Comparison of ENCODE assay signal across 8 cellular contexts in genomic region chr5:73625905-73626811, GRCh38. TPM values are rescaled to one million over a fixed set of nuclear protein-coding genes. Genes with fewer than 3 reads are reported as not detected.
A peak's percentile ranks its signal among the peaks of the same experiment; 100 is the strongest.
DNase-seq lines count a peak whose midpoint lies in the region; ATAC-seq lines count a peak whose summit lies in the region.

A gene with protein sequence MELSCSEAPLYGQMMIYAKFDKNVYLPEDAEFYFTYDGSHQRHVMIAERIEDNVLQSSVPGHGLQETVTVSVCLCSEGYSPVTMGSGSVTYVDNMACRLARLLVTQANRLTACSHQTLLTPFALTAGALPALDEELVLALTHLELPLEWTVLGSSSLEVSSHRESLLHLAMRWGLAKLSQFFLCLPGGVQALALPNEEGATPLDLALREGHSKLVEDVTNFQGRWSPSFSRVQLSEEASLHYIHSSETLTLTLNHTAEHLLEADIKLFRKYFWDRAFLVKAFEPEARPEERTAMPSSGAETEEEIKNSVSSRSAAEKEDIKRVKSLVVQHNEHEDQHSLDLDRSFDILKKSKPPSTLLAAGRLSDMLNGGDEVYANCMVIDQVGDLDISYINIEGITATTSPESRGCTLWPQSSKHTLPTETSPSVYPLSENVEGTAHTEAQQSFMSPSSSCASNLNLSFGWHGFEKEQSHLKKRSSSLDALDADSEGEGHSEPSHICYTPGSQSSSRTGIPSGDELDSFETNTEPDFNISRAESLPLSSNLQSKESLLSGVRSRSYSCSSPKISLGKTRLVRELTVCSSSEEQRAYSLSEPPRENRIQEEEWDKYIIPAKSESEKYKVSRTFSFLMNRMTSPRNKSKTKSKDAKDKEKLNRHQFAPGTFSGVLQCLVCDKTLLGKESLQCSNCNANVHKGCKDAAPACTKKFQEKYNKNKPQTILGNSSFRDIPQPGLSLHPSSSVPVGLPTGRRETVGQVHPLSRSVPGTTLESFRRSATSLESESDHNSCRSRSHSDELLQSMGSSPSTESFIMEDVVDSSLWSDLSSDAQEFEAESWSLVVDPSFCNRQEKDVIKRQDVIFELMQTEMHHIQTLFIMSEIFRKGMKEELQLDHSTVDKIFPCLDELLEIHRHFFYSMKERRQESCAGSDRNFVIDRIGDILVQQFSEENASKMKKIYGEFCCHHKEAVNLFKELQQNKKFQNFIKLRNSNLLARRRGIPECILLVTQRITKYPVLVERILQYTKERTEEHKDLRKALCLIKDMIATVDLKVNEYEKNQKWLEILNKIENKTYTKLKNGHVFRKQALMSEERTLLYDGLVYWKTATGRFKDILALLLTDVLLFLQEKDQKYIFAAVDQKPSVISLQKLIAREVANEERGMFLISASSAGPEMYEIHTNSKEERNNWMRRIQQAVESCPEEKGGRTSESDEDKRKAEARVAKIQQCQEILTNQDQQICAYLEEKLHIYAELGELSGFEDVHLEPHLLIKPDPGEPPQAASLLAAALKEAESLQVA (N-terminal part only) (plus strand): TSS chr5:73626196. CDS start chr5:73684852, 58,656 bp downstream.

- DNase-seq in CD1c-positive myeloid dendritic cell (ENCODE audit: extremely low spot score), result peak; percentile 59
- DNase-seq in NCI-H1105 (lab: John Stamatoyannopoulos, UW), result peak; percentile 31
- peak; percentile 20 to 24 for DNase-seq in activated CD4-positive, alpha-beta T cell treated with anti-CD3 and anti-CD28 coated beads, Interleukin-2, amount 50 U/mL, for 48 hours
- DNase-seq in mucosa of gallbladder (ENCODE audit: low spot score), result peak; percentile 75
- peak in 32 of 49 donors; percentile 3 to 60 (median 24) for DNase-seq in substantia nigra (lab: John Stamatoyannopoulos, UW)
- no peak for DNase-seq in NK-92 treated with Interleukin-12 subunit alpha and Interleukin-12 subunit beta, amount 100 ng/mL, for 24 hours (lab: John Stamatoyannopoulos, UW)

- no peaks in the 10 kb centered on the region for H3K36me3 ChIP-seq in esophagus (ENCODE audit: control insufficient read depth in 2 of 2, insufficient read depth in 2 of 2, low read length in 1 of 2)

- H3K27ac ChIP-seq in esophagus (ENCODE audit: low read depth in 2 of 2, low read length in 1 of 2), result peak within 1 kb of the TSS; percentile 81 to 82
- no peak within 1 kb of the TSS for H3K27ac ChIP-seq in substantia nigra (ENCODE audit: low read depth, low read length, poor library complexity, severe bottlenecking)

- 0 to 1% methylated on average over 63 to 97 of the region's 97 CpGs for WGBS in esophagus, 2 donors

- H3K27me3 ChIP-seq in esophagus (ENCODE audit: control insufficient read depth in 1 of 2, insufficient read depth in 2 of 2, low read length in 2 of 2), result no peaks in the 10 kb centered on the region

- H3K9me3 ChIP-seq in esophagus (ENCODE audit: control insufficient read depth in 2 of 2, insufficient read depth in 1 of 2, low read depth in 1 of 2, low read length in 1 of 2), result no peaks in the 10 kb centered on the region

- peak within 1 kb of the TSS; percentile 60 to 62 for H3K4me3 ChIP-seq in esophagus (ENCODE audit: low read depth in 1 of 2, low read length in 2 of 2)

- peak; percentile 82 for ATAC-seq in GM19463 (IDR thresholded peaks at IDR 0.05; ENCODE audit: unreplicated experiment)

- H3K4me1 ChIP-seq in esophagus (ENCODE audit: control insufficient read depth in 2 of 2, insufficient read depth in 2 of 2, low read length in 1 of 2), result peaks cover 0 to 2% of the 10 kb centered on the region in 2 donors

RNA-seq across cellular contexts. Expression of the gene that starts here (rescaled TPM):
- 1 to 10 TPM; 5.9 to 6.5 TPM for polyA plus RNA-seq in esophagus
- total RNA-seq in mucosa of gallbladder, result 29.9 TPM
